1 cellular context compared by ENCODE assay signal in the genomic region with DNA sequence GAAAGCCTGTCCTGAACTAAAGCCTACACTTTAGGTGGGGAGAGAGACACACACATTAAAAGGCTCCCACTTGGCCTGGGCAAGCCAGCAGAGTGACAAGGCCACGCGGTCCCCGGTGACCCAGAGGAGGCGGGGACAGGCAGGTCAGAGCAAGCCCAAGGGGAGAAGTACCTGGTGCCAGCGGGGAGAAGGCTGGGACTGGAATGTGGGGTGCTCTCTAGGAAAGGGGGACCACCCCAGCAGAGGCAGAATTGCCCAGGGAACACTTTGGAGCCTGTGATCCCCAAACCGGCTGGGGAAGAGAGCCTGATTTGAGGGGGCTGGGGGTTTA.
TF ChIP-seq lines count a peak whose summit lies in the region.

No MANE protein-coding gene starts in this region.

TF ChIP-seq in WTC11, 78 proteins besides CTCF, POLR2A, EP300 and RAD21 (continued from another document):
- TF ChIP-seq, protein P1, sequence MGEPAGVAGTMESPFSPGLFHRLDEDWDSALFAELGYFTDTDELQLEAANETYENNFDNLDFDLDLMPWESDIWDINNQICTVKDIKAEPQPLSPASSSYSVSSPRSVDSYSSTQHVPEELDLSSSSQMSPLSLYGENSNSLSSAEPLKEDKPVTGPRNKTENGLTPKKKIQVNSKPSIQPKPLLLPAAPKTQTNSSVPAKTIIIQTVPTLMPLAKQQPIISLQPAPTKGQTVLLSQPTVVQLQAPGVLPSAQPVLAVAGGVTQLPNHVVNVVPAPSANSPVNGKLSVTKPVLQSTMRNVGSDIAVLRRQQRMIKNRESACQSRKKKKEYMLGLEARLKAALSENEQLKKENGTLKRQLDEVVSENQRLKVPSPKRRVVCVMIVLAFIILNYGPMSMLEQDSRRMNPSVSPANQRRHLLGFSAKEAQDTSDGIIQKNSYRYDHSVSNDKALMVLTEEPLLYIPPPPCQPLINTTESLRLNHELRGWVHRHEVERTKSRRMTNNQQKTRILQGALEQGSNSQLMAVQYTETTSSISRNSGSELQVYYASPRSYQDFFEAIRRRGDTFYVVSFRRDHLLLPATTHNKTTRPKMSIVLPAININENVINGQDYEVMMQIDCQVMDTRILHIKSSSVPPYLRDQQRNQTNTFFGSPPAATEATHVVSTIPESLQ (CRISPR knock-in tag; IDR thresholded peaks at IDR 0.05), result no peak
- TF ChIP-seq NR2C2 (CRISPR knock-in tag; IDR thresholded peaks at IDR 0.05), result no peak
- TF ChIP-seq ELF4 (CRISPR knock-in tag; IDR thresholded peaks at IDR 0.05; ENCODE audit: low read depth), result no peak
- TF ChIP-seq FOXP1 (CRISPR knock-in tag; IDR thresholded peaks at IDR 0.05; ENCODE audit: borderline replicate concordance), result no peak
- TF ChIP-seq GRHL2 (CRISPR knock-in tag; IDR thresholded peaks at IDR 0.05; ENCODE audit: insufficient replicate concordance, severe bottlenecking), result no peak
- TF ChIP-seq, protein P2, sequence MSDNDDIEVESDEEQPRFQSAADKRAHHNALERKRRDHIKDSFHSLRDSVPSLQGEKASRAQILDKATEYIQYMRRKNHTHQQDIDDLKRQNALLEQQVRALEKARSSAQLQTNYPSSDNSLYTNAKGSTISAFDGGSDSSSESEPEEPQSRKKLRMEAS (CRISPR knock-in tag; IDR thresholded peaks at IDR 0.05), result no peak
- TF ChIP-seq TP53 (CRISPR knock-in tag; IDR thresholded peaks at IDR 0.05), result no peak
- no peak for TF ChIP-seq GABPB1 (CRISPR knock-in tag; IDR thresholded peaks at IDR 0.05)
- TF ChIP-seq FOXK1 (CRISPR knock-in tag; IDR thresholded peaks at IDR 0.05), result no peak
- TF ChIP-seq JUN (CRISPR knock-in tag; IDR thresholded peaks at IDR 0.05), result no peak
